1 cellular context compared by ENCODE assay signal in genomic region chr16:912684-913613, GRCh38.
TF ChIP-seq lines count a peak whose summit lies in the region.

No MANE protein-coding gene starts in this region.

TF ChIP-seq in HepG2, 621 proteins besides CTCF, POLR2A, EP300 and RAD21 (continued from another document and continues in another):
- TF ChIP-seq ZNF280D (CRISPR knock-in tag; IDR thresholded peaks at IDR 0.05) (peak; percentile 66; the same call in 1 of the 2 replicates), REPIN1 (CRISPR knock-in tag; IDR thresholded peaks at IDR 0.05; ENCODE audit: borderline replicate concordance, low read depth) (no peak), MXI1 (IDR thresholded peaks at IDR 0.05; ENCODE audit: borderline replicate concordance, low read depth, low read length) (peak; percentile 51; the same call in 1 of the 3 replicates), ZNF761 (CRISPR knock-in tag; conservative IDR thresholded peaks at IDR 0.05) (no peak), ATF6 (CRISPR knock-in tag; conservative IDR thresholded peaks at IDR 0.05) (no peak), ZNF619 (CRISPR knock-in tag; IDR thresholded peaks at IDR 0.05) (no peak), AKAP8 (CRISPR knock-in tag; IDR thresholded peaks at IDR 0.05) (peak; percentile 94), ZNF577 (CRISPR knock-in tag; IDR thresholded peaks at IDR 0.05; ENCODE audit: borderline replicate concordance, low read depth) (no peak), LRRFIP1 (CRISPR knock-in tag; conservative IDR thresholded peaks at IDR 0.05) (no peak), NFIC (IDR thresholded peaks at IDR 0.05; ENCODE audit: low read length) (no peak), ELF1 (CRISPR knock-in tag; IDR thresholded peaks at IDR 0.05) (no peak), ZNF879 (CRISPR knock-in tag; IDR thresholded peaks at IDR 0.05) (no peak), ZNF770 (CRISPR knock-in tag; IDR thresholded peaks at IDR 0.05) (no peak), HNF1A (IDR thresholded peaks at IDR 0.05; ENCODE audit: low read depth) (peak; percentile 23; the same call in 1 of the 2 replicates), HNF1A (CRISPR knock-in tag; IDR thresholded peaks at IDR 0.05; ENCODE audit: borderline replicate concordance) (no peak; the same call in 1 of the 2 replicates), SMAD9 (CRISPR knock-in tag; IDR thresholded peaks at IDR 0.05) (no peak), NAIF1 (CRISPR knock-in tag; IDR thresholded peaks at IDR 0.05; ENCODE audit: borderline replicate concordance) (no peak), ZFP62 (CRISPR knock-in tag; IDR thresholded peaks at IDR 0.05) (no peak), MTERF4 (CRISPR knock-in tag; IDR thresholded peaks at IDR 0.05) (no peak), PTBP1 (IDR thresholded peaks at IDR 0.05; ENCODE audit: low read depth, low read length, poor library complexity, severe bottlenecking) (no peak), HMG20B (CRISPR knock-in tag; conservative IDR thresholded peaks at IDR 0.05) (peak; percentile 54; the same call in 1 of the 2 replicates), ZNF740 (CRISPR knock-in tag; IDR thresholded peaks at IDR 0.05) (no peak), ZNF350 (CRISPR knock-in tag; IDR thresholded peaks at IDR 0.05; ENCODE audit: borderline replicate concordance, low read depth) (peak; percentile 73; the same call in 1 of the 2 replicates), SP1 (IDR thresholded peaks at IDR 0.05) (no peak), SP1 (CRISPR knock-in tag; IDR thresholded peaks at IDR 0.05) (no peak), MTA1 (CRISPR knock-in tag; IDR thresholded peaks at IDR 0.05; ENCODE audit: borderline replicate concordance) (peak; percentile 91), SRF (IDR thresholded peaks at IDR 0.05; ENCODE audit: low read depth, low read length) (no peak), HMGXB3 (CRISPR knock-in tag; IDR thresholded peaks at IDR 0.05; ENCODE audit: borderline replicate concordance) (peak; percentile 84; the same call in 1 of the 2 replicates), MNT (IDR thresholded peaks at IDR 0.05) (peak; percentile 68), ZNF777 (CRISPR knock-in tag; IDR thresholded peaks at IDR 0.05) (peak; percentile 51), SIX4 (CRISPR knock-in tag; IDR thresholded peaks at IDR 0.05) (no peak; the same call in 1 of the 2 replicates), BRD4 (CRISPR knock-in tag; IDR thresholded peaks at IDR 0.05) (no peak), EZH2 (conservative IDR thresholded peaks at IDR 0.05; ENCODE audit: low read depth, low read length) (no peak), ZFX (CRISPR knock-in tag; IDR thresholded peaks at IDR 0.05; ENCODE audit: low read depth) (peak; percentile 45; the same call in 1 of the 2 replicates), TOE1 (CRISPR knock-in tag; IDR thresholded peaks at IDR 0.05) (no peak), MBNL3 (CRISPR knock-in tag; conservative IDR thresholded peaks at IDR 0.05) (no peak)
